ENCODE assay signal across 10 cellular contexts in genomic region chr2:228720895-228721294, GRCh38.
"Had no signal": no experiment of that assay in that cellular context is flagged by ENCODE, and none has a peak within 500 bp of the region (broad histone marks: within the 10 kb centered on the region; RNA-seq: fewer than 3 reads in every experiment).

No MANE protein-coding gene starts in this region.

- H3K9me3 ChIP-seq: HAP-1 had no signal

- H3K36me3 ChIP-seq: HAP-1 had no signal

- FAIRE-seq: HTR-8/SVneo, K562 had no signal

- DNase-seq: GOT3, H7, HFFc6, IMR-90, KG1 had no signal

- H3K9me3 Mint-ChIP-seq: HFFc6 had no signal

- H3K27ac Mint-ChIP-seq: HFFc6 had no signal

- H3K4me1 ChIP-seq: HAP-1 had no signal

- H3K27ac ChIP-seq: HL-60 had no signal

- ATAC-seq: HCT116, K562 had no signal

- H3K4me3 ChIP-seq: HAP-1, K562 had no signal

- H3K4me3 Mint-ChIP-seq: HFFc6 had no signal
